In the genomic region with DNA sequence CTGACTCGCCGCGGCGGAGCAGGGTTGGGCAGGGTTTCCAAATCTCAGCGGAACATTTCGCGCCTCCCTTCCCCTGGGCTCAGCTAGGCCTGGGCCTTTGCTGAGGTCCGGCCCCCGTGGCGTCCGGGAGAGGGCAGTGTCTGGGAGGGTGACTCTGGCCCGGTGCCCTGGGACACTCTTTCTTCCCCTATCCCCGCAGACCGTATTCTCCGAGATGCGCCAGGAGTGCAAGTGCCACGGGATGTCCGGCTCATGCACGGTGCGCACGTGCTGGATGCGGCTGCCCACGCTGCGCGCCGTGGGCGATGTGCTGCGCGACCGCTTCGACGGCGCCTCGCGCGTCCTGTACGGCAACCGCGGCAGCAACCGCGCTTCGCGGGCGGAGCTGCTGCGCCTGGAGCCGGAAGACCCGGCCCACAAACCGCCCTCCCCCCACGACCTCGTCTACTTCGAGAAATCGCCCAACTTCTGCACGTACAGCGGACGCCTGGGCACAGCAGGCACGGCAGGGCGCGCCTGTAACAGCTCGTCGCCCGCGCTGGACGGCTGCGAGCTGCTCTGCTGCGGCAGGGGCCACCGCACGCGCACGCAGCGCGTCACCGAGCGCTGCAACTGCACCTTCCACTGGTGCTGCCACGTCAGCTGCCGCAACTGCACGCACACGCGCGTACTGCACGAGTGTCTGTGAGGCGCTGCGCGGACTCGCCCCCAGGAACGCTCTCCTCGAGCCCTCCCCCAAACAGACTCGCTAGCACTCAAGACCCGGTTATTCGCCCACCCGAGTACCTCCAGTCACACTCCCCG, we compare ENCODE assay signal across 8 cellular contexts. TPM values are rescaled to one million over a fixed set of nuclear protein-coding genes. Genes with fewer than 3 reads are reported as not detected.
A peak's percentile ranks its signal among the peaks of the same experiment; 100 is the strongest.
DNase-seq lines count a peak whose midpoint lies in the region; ATAC-seq and TF ChIP-seq lines count a peak whose summit lies in the region.

No MANE protein-coding gene starts in this region.

- H3K27ac ChIP-seq in heart right ventricle, result peak overlapping the region in 1 of 10 donors; percentile 0
- H3K27ac ChIP-seq in skeletal muscle tissue (ENCODE audit: low read depth, low read length), result no peak overlapping the region

- H3K9me3 ChIP-seq in heart right ventricle (no peaks in the 10 kb centered on the region), skeletal muscle tissue (ENCODE audit: control insufficient read depth in 3 of 3, low read length in 3 of 3) (no peaks in the 10 kb centered on the region)

- 1 to 3% methylated on average over 91 of the region's 91 CpGs for WGBS in heart right ventricle, 2 donors

- H3K27me3 ChIP-seq in heart right ventricle (peaks cover 40 to 100% (median 84%) of the 10 kb centered on the region in 7 donors), skeletal muscle tissue (ENCODE audit: control insufficient read depth in 3 of 3, insufficient read depth in 3 of 3, low read length in 3 of 3) (peaks cover 58 to 76% (median 73%) of the 10 kb centered on the region in 3 donors)

- H3K36me3 ChIP-seq in heart right ventricle, result no peaks in the 10 kb centered on the region
- no peaks in the 10 kb centered on the region for H3K36me3 ChIP-seq in skeletal muscle tissue (ENCODE audit: control insufficient read depth in 3 of 3, insufficient read depth in 3 of 3, low read length in 3 of 3)

- intact Hi-C loops in heart right ventricle (cut with DNase I), result loop anchor here in 3 of 10 donors (10.0 kb wide), 3 partner anchors 46 to 126 kb away; partner anchors contain the start of genes DDX23 (in 1 of the 3) and FKBP11 (in 1 of the 3)

- H3K4me3 ChIP-seq in heart right ventricle, result peak overlapping the region in 8 of 10 donors; percentile 25 to 52 (median 42)
- peak overlapping the region; percentile 57 to 70 (median 57) for H3K4me3 ChIP-seq in skeletal muscle tissue (ENCODE audit: low read length in 3 of 3)

- peak overlapping the region in 1 of 3 donors; percentile 16 for H3K9ac ChIP-seq in skeletal muscle tissue (ENCODE audit: low read depth in 1 of 3, low read length in 3 of 3)

- ATAC-seq in heart right ventricle (peak in 4 of 8 donors; percentile 7 to 34 (median 19)), HG03521 (IDR thresholded peaks at IDR 0.05; ENCODE audit: unreplicated experiment) (no peak)

- peaks cover 33 to 58% (median 44%) of the 10 kb centered on the region in 9 donors for H3K4me1 ChIP-seq in heart right ventricle
- H3K4me1 ChIP-seq in skeletal muscle tissue (ENCODE audit: control insufficient read depth in 3 of 3, insufficient read depth in 3 of 3, low read length in 3 of 3), result peaks cover 37 to 60% (median 45%) of the 10 kb centered on the region in 3 donors

- peak in 5 of 9 donors; percentile 7 to 35 (median 22) for TF ChIP-seq CTCF in heart right ventricle (IDR thresholded peaks at IDR 0.05)

- DNase-seq in NOMO-1 treated with DMSO at 0.1 percent for 48 hours (lab: John Stamatoyannopoulos, UW; ENCODE audit: unreplicated experiment) (peak; percentile 6), NOMO-1 treated with dmso at 0.1 percent for 144 hours (lab: John Stamatoyannopoulos, UW; ENCODE audit: unreplicated experiment) (no peak), heart right ventricle (no peak), SIG-M5 treated with dmso at 0.1 percent for 504 hours (lab: John Stamatoyannopoulos, UW; ENCODE audit: unreplicated experiment) (no peak), NCI-H774 (lab: John Stamatoyannopoulos, UW) (no peak)
- peak; percentile 41 for DNase-seq in activated CD8-positive, alpha-beta memory T cell treated with anti-CD3 and anti-CD28 coated beads, Interleukin-2, amount 50 U/mL, for 4 hours

RNA-seq across cellular contexts. Expression of gene WNT1, which starts 3.0 kb away (rescaled TPM):
- total RNA-seq in heart right ventricle, result not detected
- polyA plus RNA-seq in heart right ventricle, result not detected
- total RNA-seq in skeletal muscle tissue, result not detected

RNA-seq across cellular contexts. Expression of gene WNT10B, which starts 9.6 kb away (rescaled TPM):
- total RNA-seq in heart right ventricle, result under 1 TPM in 9 of 10 donors, not detected in 1; 0.13 to 0.47 (median 0.20) TPM
- under 1 TPM; 0.20 to 0.22 TPM for polyA plus RNA-seq in heart right ventricle
- total RNA-seq in skeletal muscle tissue, result 0.52 TPM

RNA-seq across cellular contexts. Expression of gene DDN, which starts 18.0 kb away (rescaled TPM):
- total RNA-seq in heart right ventricle (1 to 10 TPM in 1 of 10 donors, under 1 TPM in 9; 0.19 to 1.4 (median 0.49) TPM), skeletal muscle tissue (18.8 TPM)
- polyA plus RNA-seq in heart right ventricle, result under 1 TPM; 0.19 to 0.37 TPM

RNA-seq across cellular contexts. Expression of gene ARF3, which starts 23.9 kb away (rescaled TPM):
- total RNA-seq in heart right ventricle (10 to 100 TPM; 44.2 to 90.8 (median 54.8) TPM), skeletal muscle tissue (19.8 TPM)
- polyA plus RNA-seq in heart right ventricle, result 10 to 100 TPM; 30.3 to 48.3 TPM

RNA-seq across cellular contexts. Expression of gene PRKAG1, which starts 37.4 kb away (rescaled TPM):
- total RNA-seq in heart right ventricle (100 to 1,000 TPM in 5 of 10 donors, 10 to 100 TPM in 5; 79.4 to 110 (median 100) TPM), skeletal muscle tissue (41.8 TPM)
- polyA plus RNA-seq in heart right ventricle, result 10 to 100 TPM; 71.0 to 77.5 TPM

Comparison
In these comparisons a context has a peak if more than half of its experiments do, and no peak if none do; other contexts are left out.
1. DNase-seq: peak in NOMO-1 treated with DMSO at 0.1 percent for 48 hours (single experiment) and activated CD8-positive, alpha-beta memory T cell treated with anti-CD3 and anti-CD28 coated beads, Interleukin-2, amount 50 U/mL, for 4 hours (single experiment); none in NOMO-1 treated with dmso at 0.1 percent for 144 hours (single experiment), heart right ventricle (0 of 2), SIG-M5 treated with dmso at 0.1 percent for 504 hours (single experiment) and NCI-H774 (single experiment).